In the genomic region with DNA sequence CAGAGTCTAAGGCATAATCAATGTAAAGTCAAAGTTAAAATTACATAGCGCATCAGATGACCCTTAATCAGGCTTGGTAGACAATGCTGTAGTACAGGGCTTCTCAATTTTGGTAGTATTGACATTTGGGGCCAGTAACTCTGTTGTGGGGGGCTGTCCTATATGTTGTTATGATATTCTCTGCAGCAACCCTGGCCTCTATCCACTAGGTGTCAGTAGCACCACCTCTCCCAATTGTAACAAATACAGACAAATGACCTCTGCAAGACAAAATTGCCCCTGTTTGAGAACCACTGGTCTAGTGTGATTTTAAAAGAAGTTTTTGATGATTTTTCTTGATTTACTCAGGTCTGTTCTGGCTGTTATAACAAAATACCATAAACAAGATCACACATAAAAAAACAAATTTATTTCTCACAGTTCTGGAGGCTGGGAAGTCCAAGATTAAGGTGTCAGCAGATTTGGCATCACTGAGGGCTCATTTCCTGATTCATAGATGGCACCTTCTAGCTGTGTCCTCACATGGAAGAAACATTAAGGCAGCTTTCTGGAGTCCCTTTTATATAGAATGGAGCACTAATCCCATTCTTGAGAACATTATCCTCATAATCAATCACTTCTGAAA, we compare ENCODE assay signal across 9 cellular contexts. TPM values are rescaled to one million over a fixed set of nuclear protein-coding genes. Genes with fewer than 3 reads are reported as not detected.
DNase-seq lines count a peak whose midpoint lies in the region; ATAC-seq, FAIRE-seq and TF ChIP-seq lines count a peak whose summit lies in the region.
"Had no signal": no experiment of that assay in that cellular context is flagged by ENCODE, and none has a peak within 500 bp of the region (broad histone marks: within the 10 kb centered on the region; RNA-seq: fewer than 3 reads in every experiment).

No MANE protein-coding gene starts in this region.

- H3K36me3 ChIP-seq in H7 (replicated peaks; ENCODE audit: control insufficient read depth, insufficient read depth, low read length) = no peaks in the 10 kb centered on the region
- H3K36me3 ChIP-seq: SJSA1 had no signal

- in situ Hi-C loops in ACHN (cut with HindIII; ENCODE audit: low pct_ligation_motif_present, low pct_unique_long_range_greater_than_20kb, low sequenced_read_pairs) = no loop called here

- H3K27me3 Mint-ChIP-seq in endothelial cell (ENCODE audit: unreplicated experiment) = no peaks in the 10 kb centered on the region
- H3K27me3 Mint-ChIP-seq in naive thymus-derived CD8-positive, alpha-beta T cell = peaks cover 0 to 18% (median 5%) of the 10 kb centered on the region in 5 donors

- TF ChIP-seq CTCF in endothelial cell (IDR thresholded peaks at IDR 0.05; ENCODE audit: unreplicated experiment) = peak; percentile 62

- no peak overlapping the region for H3K4me3 Mint-ChIP-seq in endothelial cell (ENCODE audit: unreplicated experiment)
- no peak overlapping the region for H3K4me3 Mint-ChIP-seq in naive thymus-derived CD8-positive, alpha-beta T cell

- POLR2A ChIA-PET in naive thymus-derived CD8-positive, alpha-beta T cell (lab: Charles Lee) = no interaction called here

- TF ChIP-seq POLR2A in H54 (IDR thresholded peaks at IDR 0.05; ENCODE audit: low read depth, low read length) = no peak

- H3K9me3 Mint-ChIP-seq in endothelial cell (ENCODE audit: unreplicated experiment) = no peaks in the 10 kb centered on the region
- peaks cover 0 to 2% (median 0%) of the 10 kb centered on the region in 9 donors for H3K9me3 Mint-ChIP-seq in naive thymus-derived CD8-positive, alpha-beta T cell

- ATAC-seq in naive thymus-derived CD8-positive, alpha-beta T cell = peak; percentile 69 to 80

- no peaks in the 10 kb centered on the region for H3K36me3 Mint-ChIP-seq in endothelial cell (ENCODE audit: low read depth, unreplicated experiment)
- no peaks in the 10 kb centered on the region for H3K36me3 Mint-ChIP-seq in naive thymus-derived CD8-positive, alpha-beta T cell

- no peak overlapping the region for H3K4me3 ChIP-seq in H7 (ENCODE audit: insufficient read depth, low read depth, low read length)
- H3K4me3 ChIP-seq: SJSA1 had no signal

- H3K27ac Mint-ChIP-seq in endothelial cell (ENCODE audit: unreplicated experiment) = no peak overlapping the region
- H3K27ac Mint-ChIP-seq in naive thymus-derived CD8-positive, alpha-beta T cell = no peak overlapping the region

- FAIRE-seq in H54 (lab: Jason Lieb, UNC) = no peak

- H3K4me1 Mint-ChIP-seq in endothelial cell (ENCODE audit: unreplicated experiment) = no peaks in the 10 kb centered on the region
- H3K4me1 Mint-ChIP-seq in naive thymus-derived CD8-positive, alpha-beta T cell = no peaks in the 10 kb centered on the region

- DNase-seq in ACHN (peak; percentile 41), GM04504 (ENCODE audit: low read depth) (peak; percentile 12), H7 (peak; percentile 35), KG1 (lab: John Stamatoyannopoulos, UW) (peak; percentile 15), SKM-1 treated with dmso at 0.1 percent for 144 hours (lab: John Stamatoyannopoulos, UW; ENCODE audit: unreplicated experiment) (peak; percentile 40), endothelial cell (ENCODE audit: low spot score) (peak; percentile 8), H54 (ENCODE audit: insufficient read length, low spot score) (no peak)
- peak in 7 of 10 donors; percentile 6 to 59 (median 32) for DNase-seq in naive thymus-derived CD8-positive, alpha-beta T cell

- no peaks in the 10 kb centered on the region for H3K27me3 ChIP-seq in H7 (ENCODE audit: control insufficient read depth, insufficient read depth, low read length)
- H3K27me3 ChIP-seq: SJSA1 had no signal

RNA-seq across cellular contexts. Expression of a gene that starts 37.6 kb away (rescaled TPM):
- total RNA-seq in H7 (2014; rRNA removed; shearing (Covaris generic)) = 4.1 and 7.2 TPM in 2 replicates
- total RNA-seq in endothelial cell (ENCODE audit: unreplicated experiment) = 7.9 TPM
- total RNA-seq in naive thymus-derived CD8-positive, alpha-beta T cell = 10 to 100 TPM in 1 of 2 experiments, 1 to 10 TPM in 1; 9.6 to 10.9 TPM
- polyA plus RNA-seq in naive thymus-derived CD8-positive, alpha-beta T cell = 10 to 100 TPM; 14.2 to 19.4 (median 17.3) TPM
